1 cellular context compared by ENCODE assay signal in genomic region chr12:62738611-62739010, GRCh38.
TF ChIP-seq lines count a peak whose summit lies in the region.

No MANE protein-coding gene starts in this region.

TF ChIP-seq in WTC11, 78 proteins besides CTCF, POLR2A, EP300 and RAD21 (continued from another document):
- TF ChIP-seq, protein P1, sequence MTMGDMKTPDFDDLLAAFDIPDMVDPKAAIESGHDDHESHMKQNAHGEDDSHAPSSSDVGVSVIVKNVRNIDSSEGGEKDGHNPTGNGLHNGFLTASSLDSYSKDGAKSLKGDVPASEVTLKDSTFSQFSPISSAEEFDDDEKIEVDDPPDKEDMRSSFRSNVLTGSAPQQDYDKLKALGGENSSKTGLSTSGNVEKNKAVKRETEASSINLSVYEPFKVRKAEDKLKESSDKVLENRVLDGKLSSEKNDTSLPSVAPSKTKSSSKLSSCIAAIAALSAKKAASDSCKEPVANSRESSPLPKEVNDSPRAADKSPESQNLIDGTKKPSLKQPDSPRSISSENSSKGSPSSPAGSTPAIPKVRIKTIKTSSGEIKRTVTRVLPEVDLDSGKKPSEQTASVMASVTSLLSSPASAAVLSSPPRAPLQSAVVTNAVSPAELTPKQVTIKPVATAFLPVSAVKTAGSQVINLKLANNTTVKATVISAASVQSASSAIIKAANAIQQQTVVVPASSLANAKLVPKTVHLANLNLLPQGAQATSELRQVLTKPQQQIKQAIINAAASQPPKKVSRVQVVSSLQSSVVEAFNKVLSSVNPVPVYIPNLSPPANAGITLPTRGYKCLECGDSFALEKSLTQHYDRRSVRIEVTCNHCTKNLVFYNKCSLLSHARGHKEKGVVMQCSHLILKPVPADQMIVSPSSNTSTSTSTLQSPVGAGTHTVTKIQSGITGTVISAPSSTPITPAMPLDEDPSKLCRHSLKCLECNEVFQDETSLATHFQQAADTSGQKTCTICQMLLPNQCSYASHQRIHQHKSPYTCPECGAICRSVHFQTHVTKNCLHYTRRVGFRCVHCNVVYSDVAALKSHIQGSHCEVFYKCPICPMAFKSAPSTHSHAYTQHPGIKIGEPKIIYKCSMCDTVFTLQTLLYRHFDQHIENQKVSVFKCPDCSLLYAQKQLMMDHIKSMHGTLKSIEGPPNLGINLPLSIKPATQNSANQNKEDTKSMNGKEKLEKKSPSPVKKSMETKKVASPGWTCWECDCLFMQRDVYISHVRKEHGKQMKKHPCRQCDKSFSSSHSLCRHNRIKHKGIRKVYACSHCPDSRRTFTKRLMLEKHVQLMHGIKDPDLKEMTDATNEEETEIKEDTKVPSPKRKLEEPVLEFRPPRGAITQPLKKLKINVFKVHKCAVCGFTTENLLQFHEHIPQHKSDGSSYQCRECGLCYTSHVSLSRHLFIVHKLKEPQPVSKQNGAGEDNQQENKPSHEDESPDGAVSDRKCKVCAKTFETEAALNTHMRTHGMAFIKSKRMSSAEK (CRISPR knock-in tag; IDR thresholded peaks at IDR 0.05; ENCODE audit: borderline replicate concordance): no peak
